Comparison of ENCODE assay signal across 3 cellular contexts in genomic region chr4:18976884-18977283, GRCh38.
"Had no signal": no experiment of that assay in that cellular context is flagged by ENCODE, and none has a peak within 500 bp of the region (broad histone marks: within the 10 kb centered on the region; RNA-seq: fewer than 3 reads in every experiment).

No MANE protein-coding gene starts in this region.

- DNase-seq: GDM1, GF-D8 had no signal

- H3K4me3 ChIP-seq: GM12878 had no signal

- ATAC-seq: GM12878 had no signal
